In the genomic region with DNA sequence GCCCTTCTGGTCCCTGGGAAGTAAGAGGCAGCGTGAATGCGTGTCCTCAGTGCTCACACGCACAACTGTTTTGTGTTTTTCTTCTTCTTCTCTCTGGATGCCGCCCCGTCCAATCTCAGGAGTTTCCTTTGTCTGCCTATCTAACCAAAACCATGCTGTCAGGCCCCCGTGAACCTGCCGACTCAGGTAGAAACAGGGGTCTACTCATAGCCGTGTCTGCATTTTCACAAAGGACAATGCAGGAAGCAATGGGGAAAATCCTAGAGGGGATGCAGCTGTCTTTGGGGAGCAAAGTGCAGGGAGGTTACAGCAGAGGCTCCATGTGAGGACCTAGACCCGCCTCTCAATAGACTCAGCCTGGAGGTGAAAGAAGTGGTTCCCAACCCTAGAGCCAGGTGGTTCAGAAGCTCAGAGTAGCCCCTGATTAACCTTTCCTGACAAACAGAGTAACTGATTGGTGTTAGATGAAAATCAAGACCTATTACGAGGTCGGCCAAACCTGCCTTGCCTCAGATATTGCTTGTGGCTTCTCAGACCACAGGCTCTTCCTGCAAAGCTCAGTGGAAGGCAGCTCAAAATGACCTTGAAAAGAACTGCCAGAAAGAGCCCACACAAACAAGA, we compare ENCODE assay signal across 8 cellular contexts.
DNase-seq lines count a peak whose midpoint lies in the region; ATAC-seq and TF ChIP-seq lines count a peak whose summit lies in the region.

No MANE protein-coding gene starts in this region.

- peak; percentile 40 for ATAC-seq in GM21619 (IDR thresholded peaks at IDR 0.05; ENCODE audit: unreplicated experiment)

- DNase-seq in GM13977 (ENCODE audit: low spot score): peak; percentile 18
- peak; percentile 19 for DNase-seq in KG1 (lab: John Stamatoyannopoulos, UW)
- DNase-seq in astrocyte of the hippocampus (ENCODE audit: low read depth, low spot score): peak; percentile 13
- DNase-seq in HuH-7 (ENCODE audit: low spot score): no peak
- DNase-seq in NCI-H345 (lab: John Stamatoyannopoulos, UW): no peak
- no peak for DNase-seq in NCI-H1436 treated with DMSO at 0.1 percent for 48 hours (lab: John Stamatoyannopoulos, UW)
- DNase-seq in SW480 (ENCODE audit: low spot score): no peak

- no peak for TF ChIP-seq CTCF in GM13977 (IDR thresholded peaks at IDR 0.05; ENCODE audit: extremely low read depth, insufficient read depth, missing control alignments)

- in situ Hi-C loops in GM13977 (cut with MboI; ENCODE audit: low pct_unique_long_range_greater_than_20kb, low sequenced_read_pairs, unreplicated experiment): no loop called here

Comparison
In these comparisons a context has a peak if more than half of its experiments do, and no peak if none do; other contexts are left out.
1. DNase-seq: peak in GM13977 (single experiment), KG1 (single experiment) and astrocyte of the hippocampus (single experiment); none in HuH-7 (single experiment), NCI-H345 (single experiment), NCI-H1436 treated with DMSO at 0.1 percent for 48 hours (single experiment) and SW480 (single experiment).